In the genomic region with DNA sequence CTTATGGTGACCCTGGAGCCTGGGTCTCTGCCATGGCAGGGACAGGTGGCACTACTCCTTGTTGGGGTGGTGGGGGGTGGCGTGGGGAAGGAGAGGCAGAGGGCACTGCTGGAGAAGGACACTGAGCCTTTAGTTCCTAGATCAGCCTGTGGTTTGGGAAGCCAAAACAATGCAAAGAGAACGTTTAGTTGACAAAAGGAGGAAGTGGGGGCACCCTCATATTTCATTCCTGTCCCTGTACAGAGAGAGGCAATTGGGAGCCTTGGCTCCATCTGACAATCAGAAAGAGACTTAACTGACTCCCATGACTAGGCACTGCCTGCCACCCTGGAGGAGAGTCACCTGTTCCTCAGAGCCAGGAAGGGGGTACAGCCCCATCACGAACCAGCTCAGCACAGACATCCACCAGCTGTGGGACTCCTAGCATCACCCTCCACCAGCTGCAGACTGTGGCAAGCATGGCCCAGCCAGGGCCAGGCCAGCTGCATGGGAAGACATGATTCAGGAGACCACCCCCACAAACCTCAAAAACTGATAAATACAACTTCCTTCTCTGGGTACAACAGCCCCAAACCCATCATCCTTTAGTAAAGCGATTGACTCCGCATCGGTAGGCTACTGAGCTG, we compare ENCODE assay signal across 20 cellular contexts.
DNase-seq lines count a peak whose midpoint lies in the region; ATAC-seq and TF ChIP-seq lines count a peak whose summit lies in the region.
"Had no signal": no experiment of that assay in that cellular context is flagged by ENCODE, and none has a peak within 500 bp of the region (broad histone marks: within the 10 kb centered on the region; RNA-seq: fewer than 3 reads in every experiment).

No MANE protein-coding gene starts in this region.

- H3K27ac ChIP-seq in angular gyrus (ENCODE audit: low read depth, low read length) (peak overlapping the region; percentile 49), psoas muscle (no peak overlapping the region)

- no peaks in the 10 kb centered on the region for H3K9me3 Mint-ChIP-seq in activated CD8-positive, alpha-beta T cell treated with anti-CD3 and anti-CD28 coated beads for 36 hours
- no peaks in the 10 kb centered on the region for H3K9me3 Mint-ChIP-seq in activated CD8-positive, alpha-beta T cell treated with anti-CD3 and anti-CD28 coated beads, Interleukin-2, amount 10 ng/mL, durations not matched to agents 7 days and 5 days (ENCODE audit: insufficient read depth)
- H3K9me3 Mint-ChIP-seq: CD8-positive, alpha-beta memory T cell; H9; T-helper 1 cell treated with Interleukin-12 subunit alpha and Interleukin-12 subunit beta and Interleukin-4 antibody, amounts not matched to agents 30 μg/mL and 1 μg/mL, for 36 hours had no signal

- H3K9me3 ChIP-seq in psoas muscle = no peaks in the 10 kb centered on the region

- H3K4me1 Mint-ChIP-seq in activated CD8-positive, alpha-beta T cell treated with anti-CD3 and anti-CD28 coated beads for 36 hours (ENCODE audit: low read depth) = no peaks in the 10 kb centered on the region
- H3K4me1 Mint-ChIP-seq in activated CD8-positive, alpha-beta T cell treated with anti-CD3 and anti-CD28 coated beads, Interleukin-2, amount 10 ng/mL, durations not matched to agents 7 days and 5 days (ENCODE audit: low read depth) = no peaks in the 10 kb centered on the region
- H3K4me1 Mint-ChIP-seq: CD8-positive, alpha-beta memory T cell had no signal

- no peak overlapping the region for H3K27ac Mint-ChIP-seq in activated CD8-positive, alpha-beta T cell treated with anti-CD3 and anti-CD28 coated beads for 36 hours
- no peak overlapping the region for H3K27ac Mint-ChIP-seq in activated CD8-positive, alpha-beta T cell treated with anti-CD3 and anti-CD28 coated beads, Interleukin-2, amount 10 ng/mL, durations not matched to agents 7 days and 5 days
- H3K27ac Mint-ChIP-seq: CD8-positive, alpha-beta memory T cell; H9; T-helper 1 cell treated with Interleukin-12 subunit alpha and Interleukin-12 subunit beta and Interleukin-4 antibody, amounts not matched to agents 30 μg/mL and 1 μg/mL, for 36 hours had no signal

- DNase-seq in activated CD8-positive, alpha-beta T cell treated with anti-CD3 and anti-CD28 coated beads for 36 hours = no peak
- no peak for DNase-seq in activated CD8-positive, alpha-beta T cell treated with anti-CD3 and anti-CD28 coated beads, Interleukin-2, amount 10 ng/mL, durations not matched to agents 7 days and 5 days
- peak; percentile 72 for DNase-seq in MV-4-11 (lab: John Stamatoyannopoulos, UW)
- DNase-seq in HT-29 (ENCODE audit: low spot score) = no peak
- no peak for DNase-seq in psoas muscle
- DNase-seq: CD8-positive, alpha-beta memory T cell; DMS53; H9; NCI-H1048; NCI-H1436 treated with DMSO at 0.1 percent for 48 hours; NCI-H2029 treated with DMSO at 0.1 percent for 48 hours; NCI-H2171 treated with DMSO at 0.1 percent for 48 hours; NCI-H446; NCI-H69; NK-92 treated with Interleukin-12 subunit alpha and Interleukin-12 subunit beta, amount 100 ng/mL, for 24 hours; SHP77 treated with DMSO at 0.1 percent for 48 hours had no signal

- no peaks in the 10 kb centered on the region for H3K27me3 ChIP-seq in psoas muscle (ENCODE audit: insufficient read depth in 3 of 3, low read length in 2 of 3)

- H3K27me3 Mint-ChIP-seq in activated CD8-positive, alpha-beta T cell treated with anti-CD3 and anti-CD28 coated beads for 36 hours = no peaks in the 10 kb centered on the region
- H3K27me3 Mint-ChIP-seq in activated CD8-positive, alpha-beta T cell treated with anti-CD3 and anti-CD28 coated beads, Interleukin-2, amount 10 ng/mL, durations not matched to agents 7 days and 5 days (ENCODE audit: low read depth) = peaks cover 3% of the 10 kb centered on the region

- 71 to 77% (median 72%) methylated on average over 6 of the region's 6 CpGs for WGBS in psoas muscle, 3 donors

- H3K4me1 ChIP-seq in psoas muscle = no peaks in the 10 kb centered on the region

- H3K4me3 Mint-ChIP-seq in activated CD8-positive, alpha-beta T cell treated with anti-CD3 and anti-CD28 coated beads for 36 hours = no peak overlapping the region
- no peak overlapping the region for H3K4me3 Mint-ChIP-seq in activated CD8-positive, alpha-beta T cell treated with anti-CD3 and anti-CD28 coated beads, Interleukin-2, amount 10 ng/mL, durations not matched to agents 7 days and 5 days
- H3K4me3 Mint-ChIP-seq: CD8-positive, alpha-beta memory T cell; H9; T-helper 1 cell treated with Interleukin-12 subunit alpha and Interleukin-12 subunit beta and Interleukin-4 antibody, amounts not matched to agents 30 μg/mL and 1 μg/mL, for 36 hours had no signal

- CTCF ChIA-PET in activated CD8-positive, alpha-beta T cell treated with anti-CD3 and anti-CD28 coated beads for 36 hours (lab: Charles Lee) = interaction anchor here (1.0 to 1.1 kb wide), 2 partner anchors 107 to 114 kb away, joined by 3 read pairs; no protein-coding TSS in a partner anchor
- CTCF ChIA-PET in activated CD8-positive, alpha-beta T cell treated with anti-CD3 and anti-CD28 coated beads, Interleukin-2, amount 10 ng/mL, durations not matched to agents 7 days and 5 days (lab: Charles Lee) = no interaction called here

- H3K4me3 ChIP-seq in psoas muscle = no peak overlapping the region

- H3K36me3 Mint-ChIP-seq in activated CD8-positive, alpha-beta T cell treated with anti-CD3 and anti-CD28 coated beads for 36 hours (ENCODE audit: low read depth) = no peaks in the 10 kb centered on the region
- no peaks in the 10 kb centered on the region for H3K36me3 Mint-ChIP-seq in activated CD8-positive, alpha-beta T cell treated with anti-CD3 and anti-CD28 coated beads, Interleukin-2, amount 10 ng/mL, durations not matched to agents 7 days and 5 days (ENCODE audit: low read depth)

- POLR2A ChIA-PET in activated CD8-positive, alpha-beta T cell treated with anti-CD3 and anti-CD28 coated beads for 36 hours (lab: Charles Lee) = interaction anchor here (0.7 to 1.0 kb wide), 2 partner anchors 33 to 1049 kb away, joined by 3 read pairs; no protein-coding TSS in a partner anchor
- POLR2A ChIA-PET in activated CD8-positive, alpha-beta T cell treated with anti-CD3 and anti-CD28 coated beads, Interleukin-2, amount 10 ng/mL, durations not matched to agents 7 days and 5 days (lab: Charles Lee) = no interaction called here

- intact Hi-C loops in activated CD8-positive, alpha-beta T cell treated with anti-CD3 and anti-CD28 coated beads for 36 hours (cut with micrococcal nuclease) = no loop called here
- intact Hi-C loops in psoas muscle (cut with DNase I) = no loop called here

- no peaks in the 10 kb centered on the region for H3K36me3 ChIP-seq in psoas muscle (ENCODE audit: insufficient read depth in 1 of 2, low read depth in 1 of 2)

- no peak for TF ChIP-seq CTCF in activated CD8-positive, alpha-beta T cell treated with anti-CD3 and anti-CD28 coated beads for 36 hours (IDR thresholded peaks at IDR 0.05)
- TF ChIP-seq CTCF in psoas muscle (IDR thresholded peaks at IDR 0.05) = no peak

- ATAC-seq in activated CD8-positive, alpha-beta T cell treated with anti-CD3 and anti-CD28 coated beads for 36 hours = peak; percentile 34
- ATAC-seq in activated CD8-positive, alpha-beta T cell treated with anti-CD3 and anti-CD28 coated beads, Interleukin-2, amount 10 ng/mL, durations not matched to agents 7 days and 5 days = no peak
- ATAC-seq in HG02852 (IDR thresholded peaks at IDR 0.05; ENCODE audit: unreplicated experiment) = no peak
- no peak for ATAC-seq in psoas muscle
- ATAC-seq: SK-N-SH treated with all-trans-retinoic acid at 6 μM for 48 hours had no signal
